Comparison of ENCODE assay signal across 16 cellular contexts in genomic region chr4:166895771-166896170, GRCh38.
"Had no signal": no experiment of that assay in that cellular context is flagged by ENCODE, and none has a peak within 500 bp of the region (broad histone marks: within the 10 kb centered on the region; RNA-seq: fewer than 3 reads in every experiment).

No MANE protein-coding gene starts in this region.

- H3K4me3 Mint-ChIP-seq: activated CD4-positive, alpha-beta T cell treated with anti-CD3 and anti-CD28 coated beads, Interleukin-2, amount 10 ng/mL, durations not matched to agents 24 days and 14 days; activated naive CD4-positive, alpha-beta T cell treated with anti-CD3 and anti-CD28 coated beads, Interleukin-2, amount 50 U/mL, for 24 hours; activated T-helper 17 cell treated with anti-CD3 and anti-CD28 coated beads, Interleukin-2, amount 50 U/mL, for 72 hours; natural killer cell treated with Interleukin-12 subunit alpha and Interleukin-12 subunit beta and Interleukin-15 and Interleukin-18, amount 100 ng/mL, for 72 hours; WTC11 had no signal

- H3K9me3 ChIP-seq: body of pancreas, heart right ventricle, sigmoid colon, upper lobe of left lung had no signal

- H3K36me3 ChIP-seq: heart right ventricle, left lung, sigmoid colon, upper lobe of left lung had no signal

- H3K4me1 ChIP-seq: body of pancreas, heart right ventricle, left lung, sigmoid colon, upper lobe of left lung had no signal

- DNase-seq: activated CD4-positive, alpha-beta T cell treated with anti-CD3 and anti-CD28 coated beads, Interleukin-2, amount 10 ng/mL, durations not matched to agents 24 days and 14 days; activated T-cell treated with anti-CD3 and anti-CD28 coated beads for 4 hours; amniotic stem cell; body of pancreas; central memory CD4-positive, alpha-beta T cell; effector CD4-positive, alpha-beta T cell; heart right ventricle; sigmoid colon; stimulated activated naive CD4-positive, alpha-beta T cell treated with Interleukin-2 at 50 U/mL for 16 hours; upper lobe of left lung had no signal

- H3K9me3 Mint-ChIP-seq: activated CD4-positive, alpha-beta T cell treated with anti-CD3 and anti-CD28 coated beads, Interleukin-2, amount 10 ng/mL, durations not matched to agents 24 days and 14 days; activated naive CD4-positive, alpha-beta T cell treated with anti-CD3 and anti-CD28 coated beads, Interleukin-2, amount 50 U/mL, for 24 hours; WTC11 had no signal

- H3K27me3 Mint-ChIP-seq: activated CD4-positive, alpha-beta T cell treated with anti-CD3 and anti-CD28 coated beads, Interleukin-2, amount 10 ng/mL, durations not matched to agents 24 days and 14 days; activated naive CD4-positive, alpha-beta T cell treated with anti-CD3 and anti-CD28 coated beads, Interleukin-2, amount 50 U/mL, for 24 hours; activated T-helper 17 cell treated with anti-CD3 and anti-CD28 coated beads, Interleukin-2, amount 50 U/mL, for 72 hours; natural killer cell treated with Interleukin-12 subunit alpha and Interleukin-12 subunit beta and Interleukin-15 and Interleukin-18, amount 100 ng/mL, for 72 hours had no signal

- H3K27ac Mint-ChIP-seq: activated CD4-positive, alpha-beta T cell treated with anti-CD3 and anti-CD28 coated beads, Interleukin-2, amount 10 ng/mL, durations not matched to agents 24 days and 14 days; activated naive CD4-positive, alpha-beta T cell treated with anti-CD3 and anti-CD28 coated beads, Interleukin-2, amount 50 U/mL, for 24 hours; activated T-helper 17 cell treated with anti-CD3 and anti-CD28 coated beads, Interleukin-2, amount 50 U/mL, for 72 hours; natural killer cell treated with Interleukin-12 subunit alpha and Interleukin-12 subunit beta and Interleukin-15 and Interleukin-18, amount 100 ng/mL, for 72 hours; WTC11 had no signal

- H3K27me3 ChIP-seq: body of pancreas, heart right ventricle, left lung, sigmoid colon, upper lobe of left lung had no signal

- H3K36me3 Mint-ChIP-seq: activated naive CD4-positive, alpha-beta T cell treated with anti-CD3 and anti-CD28 coated beads, Interleukin-2, amount 50 U/mL, for 24 hours; natural killer cell treated with Interleukin-12 subunit alpha and Interleukin-12 subunit beta and Interleukin-15 and Interleukin-18, amount 100 ng/mL, for 72 hours; WTC11 had no signal

- ATAC-seq: activated T-helper 17 cell treated with anti-CD3 and anti-CD28 coated beads, Interleukin-2, amount 50 U/mL, for 72 hours; body of pancreas; heart right ventricle; left lung; natural killer cell treated with Interleukin-12 subunit alpha and Interleukin-12 subunit beta and Interleukin-15 and Interleukin-18, amount 100 ng/mL, for 72 hours had no signal

- H3K27ac ChIP-seq: body of pancreas, coronary artery, heart right ventricle, left lung, sigmoid colon, upper lobe of left lung had no signal

- H3K4me3 ChIP-seq: body of pancreas, coronary artery, heart right ventricle, left lung, sigmoid colon, upper lobe of left lung had no signal

- H3K4me1 Mint-ChIP-seq: activated CD4-positive, alpha-beta T cell treated with anti-CD3 and anti-CD28 coated beads, Interleukin-2, amount 10 ng/mL, durations not matched to agents 24 days and 14 days; activated naive CD4-positive, alpha-beta T cell treated with anti-CD3 and anti-CD28 coated beads, Interleukin-2, amount 50 U/mL, for 24 hours; activated T-helper 17 cell treated with anti-CD3 and anti-CD28 coated beads, Interleukin-2, amount 50 U/mL, for 72 hours had no signal
